25 cellular contexts compared by ENCODE assay signal in the genomic region with DNA sequence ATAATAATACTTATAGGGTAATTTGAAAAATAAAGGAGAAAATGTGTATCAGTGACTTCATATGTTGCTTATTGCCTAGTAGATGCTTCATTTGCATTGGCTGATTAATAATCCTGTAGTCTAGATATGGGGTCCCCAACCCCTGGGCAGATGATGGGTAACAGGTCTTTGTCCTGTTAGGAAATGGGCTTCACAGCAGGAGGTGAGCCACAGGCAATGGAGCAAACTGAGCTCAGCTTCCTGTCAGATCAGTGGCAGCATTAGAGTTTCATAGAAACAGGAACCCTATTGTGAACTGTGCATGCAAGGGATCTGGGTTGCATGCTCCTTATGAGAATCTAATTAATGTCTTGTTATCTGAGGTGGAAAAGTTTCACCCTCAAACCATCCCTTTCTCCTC.
"Had no signal": no experiment of that assay in that cellular context is flagged by ENCODE, and none has a peak within 500 bp of the region (broad histone marks: within the 10 kb centered on the region; RNA-seq: fewer than 3 reads in every experiment).

No MANE protein-coding gene starts in this region.

- H3K9me3 ChIP-seq: breast epithelium, colonic mucosa, SJSA1 had no signal

- H3K27me3 ChIP-seq: breast epithelium, colonic mucosa, SJSA1 had no signal

- ATAC-seq: activated CD8-positive, alpha-beta T cell treated with anti-CD3 and anti-CD28 coated beads, Interleukin-2, amount 10 ng/mL, durations not matched to agents 7 days and 5 days; PC-3; T-helper 17 cell had no signal

- H3K27me3 Mint-ChIP-seq: activated naive CD4-positive, alpha-beta T cell treated with anti-CD3 and anti-CD28 coated beads, Interleukin-2, amount 50 U/mL, for 24 hours; T-helper 17 cell had no signal

- H3K4me1 Mint-ChIP-seq: activated naive CD4-positive, alpha-beta T cell treated with anti-CD3 and anti-CD28 coated beads, Interleukin-2, amount 50 U/mL, for 24 hours; T-helper 17 cell had no signal

- H3K36me3 Mint-ChIP-seq: activated naive CD4-positive, alpha-beta T cell treated with anti-CD3 and anti-CD28 coated beads, Interleukin-2, amount 50 U/mL, for 24 hours had no signal

- H3K27ac ChIP-seq: breast epithelium, colonic mucosa, SJSA1, VCaP had no signal

- H3K4me3 ChIP-seq: breast epithelium, colonic mucosa, SJSA1 had no signal

- H3K4me1 ChIP-seq: breast epithelium, colonic mucosa, SJSA1 had no signal

- H3K36me3 ChIP-seq: breast epithelium, colonic mucosa, SJSA1 had no signal

- DNase-seq: activated CD4-positive, alpha-beta T cell treated with anti-CD3 and anti-CD28 coated beads for 4 hours; activated CD4-positive, alpha-beta T cell treated with anti-CD3 and anti-CD28 coated beads, Interleukin-2, amount 50 U/mL, for 4 hours; activated CD8-positive, alpha-beta memory T cell treated with anti-CD3 and anti-CD28 coated beads, Interleukin-2, amount 50 U/mL, for 48 hours; activated CD8-positive, alpha-beta T cell treated with anti-CD3 and anti-CD28 coated beads, Interleukin-2, amount 10 ng/mL, durations not matched to agents 7 days and 5 days; activated T-cell treated with anti-CD3 and anti-CD28 coated beads, Interleukin-2, amount 50 U/mL, for 1 hour; aorta; caudate nucleus; colonic mucosa; Karpas-422; NCI-H1048; NCI-H1694; NCI-H2029; NCI-H2107; NCI-H2171 treated with DMSO at 0.1 percent for 48 hours; NCI-H226; NCI-H526; NCI-H82; PC-3; SHP77; T-helper 17 cell; T-helper 9 cell had no signal

- H3K27ac Mint-ChIP-seq: activated CD8-positive, alpha-beta T cell treated with anti-CD3 and anti-CD28 coated beads, Interleukin-2, amount 10 ng/mL, durations not matched to agents 7 days and 5 days; activated naive CD4-positive, alpha-beta T cell treated with anti-CD3 and anti-CD28 coated beads, Interleukin-2, amount 50 U/mL, for 24 hours; T-helper 17 cell had no signal

- H3K4me3 Mint-ChIP-seq: activated CD8-positive, alpha-beta T cell treated with anti-CD3 and anti-CD28 coated beads, Interleukin-2, amount 10 ng/mL, durations not matched to agents 7 days and 5 days; activated naive CD4-positive, alpha-beta T cell treated with anti-CD3 and anti-CD28 coated beads, Interleukin-2, amount 50 U/mL, for 24 hours; T-helper 17 cell had no signal
